In genomic region chr3:143604849-143605660, GRCh38 we compare ENCODE assay signal across 13 cellular contexts.
DNase-seq lines count a peak whose midpoint lies in the region; ATAC-seq and TF ChIP-seq lines count a peak whose summit lies in the region.
"Had no signal": no experiment of that assay in that cellular context is flagged by ENCODE, and none has a peak within 500 bp of the region (broad histone marks: within the 10 kb centered on the region; RNA-seq: fewer than 3 reads in every experiment).

No MANE protein-coding gene starts in this region.

- in situ Hi-C loops in HAP-1 (cut with MboI; ENCODE audit: low sequenced_read_pairs): no loop called here
- in situ Hi-C loops in transverse colon (cut with MboI; ENCODE audit: low pct_ligation_motif_present in 1 of 4, low pct_unique_long_range_greater_than_20kb in 1 of 4, low sequenced_read_pairs in 3 of 4): no loop called here

- H3K4me3 ChIP-seq in HAP-1 (no peak overlapping the region), transverse colon (no peak overlapping the region)
- H3K4me3 ChIP-seq: K562 had no signal

- intact Hi-C loops in transverse colon (cut with DNase I; ENCODE audit: low total_unique reads): no loop called here

- no peak for TF ChIP-seq EP300 in transverse colon (IDR thresholded peaks at IDR 0.05; ENCODE audit: low read depth)

- H3K4me1 ChIP-seq in HAP-1: no peaks in the 10 kb centered on the region
- no peaks in the 10 kb centered on the region for H3K4me1 ChIP-seq in transverse colon

- TF ChIP-seq CTCF in transverse colon (IDR thresholded peaks at IDR 0.05): no peak

- DNase-seq in fibroblast of the conjunctiva (ENCODE audit: low read depth) (peak; percentile 52), HAP-1 (ENCODE audit: low spot score in 2 of 2) (no peak), transverse colon (no peak)
- no peak for DNase-seq in activated CD4-positive, CD25-positive, alpha-beta regulatory T cell (lab: John Stamatoyannopoulos, UW)
- DNase-seq: activated CD8-positive, alpha-beta memory T cell treated with anti-CD3 and anti-CD28 coated beads for 24 hours; NCI-H510A treated with DMSO at 0.1 percent for 48 hours; T-cell had no signal

- H3K36me3 ChIP-seq in HAP-1 (replicated peaks) (no peaks in the 10 kb centered on the region), transverse colon (no peaks in the 10 kb centered on the region)

- H3K27me3 ChIP-seq in HAP-1 (ENCODE audit: low read depth) (0 out of 2 replicates have a peak, but pooled peaks cover 3% of the 10 kb centered on the region), transverse colon (no peaks in the 10 kb centered on the region)

- no peaks in the 10 kb centered on the region for H3K9me3 ChIP-seq in HAP-1
- no peaks in the 10 kb centered on the region for H3K9me3 ChIP-seq in transverse colon

- WGBS in transverse colon (ENCODE audit: low coverage in 1 of 2), 2 donors: 63 to 78% methylated on average over 5 of the region's 5 CpGs

- H3K27ac ChIP-seq in transverse colon: no peak overlapping the region

- ATAC-seq in GM18861 (IDR thresholded peaks at IDR 0.05; ENCODE audit: unreplicated experiment) (peak; percentile 70), GM21529 (IDR thresholded peaks at IDR 0.05; ENCODE audit: unreplicated experiment) (peak; percentile 94), HG03342 (IDR thresholded peaks at IDR 0.05; ENCODE audit: unreplicated experiment) (peak; percentile 85), GM21825 (IDR thresholded peaks at IDR 0.05; ENCODE audit: unreplicated experiment) (no peak)
- ATAC-seq: K562; natural killer cell treated with Interleukin-12 subunit alpha and Interleukin-12 subunit beta and Interleukin-15 and Interleukin-18, amount 100 ng/mL, for 72 hours; T-cell had no signal

- no peak for TF ChIP-seq POLR2A in transverse colon (IDR thresholded peaks at IDR 0.05)
